ENCODE assay signal across 22 cellular contexts in genomic region chr21:34602061-34602460, GRCh38. TPM values are rescaled to one million over a fixed set of nuclear protein-coding genes. Genes with fewer than 3 reads are reported as not detected.
DNase-seq lines count a peak whose midpoint lies in the region; ATAC-seq and TF ChIP-seq lines count a peak whose summit lies in the region.
"Had no signal": no experiment of that assay in that cellular context is flagged by ENCODE, and none has a peak within 500 bp of the region (broad histone marks: within the 10 kb centered on the region; RNA-seq: fewer than 3 reads in every experiment).

No MANE protein-coding gene starts in this region.

- H3K36me3 Mint-ChIP-seq in MCF 10A (ENCODE audit: insufficient read depth, unreplicated experiment) = no peaks in the 10 kb centered on the region

- TF ChIP-seq CTCF in MCF 10A (IDR thresholded peaks at IDR 0.05; ENCODE audit: unreplicated experiment) = no peak
- no peak for TF ChIP-seq CTCF in tibial nerve (IDR thresholded peaks at IDR 0.05)

- CTCF ChIA-PET in MCF 10A (lab: Yijun Ruan, JAX) = interaction anchor here (0.6 to 3.8 kb wide), 23 partner anchors 10 to 1214 kb away, joined by 3 to 42 read pairs (median 6); partner anchors contain the start of gene KCNE1

- intact Hi-C loops in MCF 10A (cut with micrococcal nuclease) = loop anchor here (10.0 kb wide), 1 partner anchor 57 kb away; no protein-coding TSS in a partner anchor
- intact Hi-C loops in left colon (cut with DNase I, micrococcal nuclease) = no loop called here

- H3K4me3 Mint-ChIP-seq in MCF 10A (ENCODE audit: unreplicated experiment) = no peak overlapping the region
- H3K4me3 Mint-ChIP-seq: B cell, H9, IgD-negative memory B cell had no signal

- peak overlapping the region; percentile 9 for H3K27ac ChIP-seq in angular gyrus (ENCODE audit: low read depth, low read length)
- H3K27ac ChIP-seq in layer of hippocampus (ENCODE audit: low read depth, low read length) = peak overlapping the region; percentile 14
- peak overlapping the region in 1 of 4 donors; percentile 39 for H3K27ac ChIP-seq in tibial nerve

- H3K27ac Mint-ChIP-seq in MCF 10A (ENCODE audit: low read depth, unreplicated experiment) = no peak overlapping the region
- H3K27ac Mint-ChIP-seq: B cell, H9, IgD-negative memory B cell had no signal

- no peak for ATAC-seq in left colon

- TF ChIP-seq EP300 in tibial nerve (IDR thresholded peaks at IDR 0.05) = no peak

- H3K9me3 ChIP-seq in tibial nerve = no peaks in the 10 kb centered on the region
- H3K9me3 ChIP-seq: MG63, SK-N-SH had no signal

- H3K4me3 ChIP-seq in tibial nerve = no peak overlapping the region
- H3K4me3 ChIP-seq: MG63 had no signal

- POLR2A ChIA-PET in MCF 10A (lab: Yijun Ruan, JAX) = interaction anchor here (1.0 to 1.5 kb wide), 2 partner anchors 13 kb away, joined by 3 to 4 read pairs; partner anchors contain the start of gene RCAN1

- TF ChIP-seq POLR2A in tibial nerve (IDR thresholded peaks at IDR 0.05) = no peak

- no peaks in the 10 kb centered on the region for H3K27me3 Mint-ChIP-seq in MCF 10A (ENCODE audit: insufficient read depth, unreplicated experiment)
- H3K27me3 Mint-ChIP-seq: B cell had no signal

- DNase-seq in NCI-H187 (lab: John Stamatoyannopoulos, UW) = peak; percentile 65 to 74
- no peak for DNase-seq in NCI-H187 treated with DMSO at 0.1 percent for 48 hours (lab: John Stamatoyannopoulos, UW)
- DNase-seq in DMS79 (lab: John Stamatoyannopoulos, UW) = peak; percentile 67
- no peak for DNase-seq in MCF 10A (ENCODE audit: unreplicated experiment)
- DNase-seq in tibial nerve (ENCODE audit: low spot score in 2 of 2) = no peak
- DNase-seq in left colon = no peak
- DNase-seq: 8988T, H9, Karpas-422, MG63, NCI-H1048, NCI-H146, NCI-H2081 treated with DMSO at 0.1 percent for 48 hours, NCI-H446, NCI-H526 treated with DMSO at 0.1 percent for 48 hours, OCI-M1, SHP77, SK-N-SH had no signal

- peaks cover 15% of the 10 kb centered on the region for H3K4me1 Mint-ChIP-seq in MCF 10A (ENCODE audit: insufficient read depth, unreplicated experiment)
- H3K4me1 Mint-ChIP-seq: IgD-negative memory B cell had no signal

- 53 to 58% methylated on average over 4 of the region's 4 CpGs for WGBS in tibial nerve, 2 donors

- peaks cover 0 to 21% (median 4%) of the 10 kb centered on the region in 4 donors for H3K4me1 ChIP-seq in tibial nerve

- BruUV-seq in MCF 10A (replicated peaks; lab: Mats Ljungman, UMichigan) = no TSS peak

- no peaks in the 10 kb centered on the region for H3K36me3 ChIP-seq in tibial nerve

- no peaks in the 10 kb centered on the region for H3K9me3 Mint-ChIP-seq in MCF 10A (ENCODE audit: unreplicated experiment)
- H3K9me3 Mint-ChIP-seq: H9, IgD-negative memory B cell had no signal

- H3K27me3 ChIP-seq in layer of hippocampus (ENCODE audit: control insufficient read depth, insufficient read depth, low read length) (no peaks in the 10 kb centered on the region), tibial nerve (no peaks in the 10 kb centered on the region)
- H3K27me3 ChIP-seq: MG63 had no signal

RNA-seq across cellular contexts. Expression of gene RCAN1, which starts 12.9 kb away (rescaled TPM):
- total RNA-seq in MCF 10A (2022) (11.9 and 18.4 TPM in 2 replicates), tibial nerve (10 to 100 TPM; 51.8 to 71.2 (median 66.7) TPM), left colon (10 to 100 TPM; 47.4 to 91.3 TPM)

Comparison
In these comparisons a context has a peak if more than half of its experiments do, and no peak if none do; other contexts are left out.
1. DNase-seq: peak in NCI-H187 (2 of 2) and DMS79 (single experiment); none in NCI-H187 treated with DMSO at 0.1 percent for 48 hours (single experiment), MCF 10A (single experiment), tibial nerve (0 of 2) and left colon (0 of 2).